15 cellular contexts compared by ENCODE assay signal in genomic region chr3:142896201-142896755, GRCh38. TPM values are rescaled to one million over a fixed set of nuclear protein-coding genes. Genes with fewer than 3 reads are reported as not detected.
DNase-seq lines count a peak whose midpoint lies in the region; ATAC-seq and TF ChIP-seq lines count a peak whose summit lies in the region.
"Had no signal": no experiment of that assay in that cellular context is flagged by ENCODE, and none has a peak within 500 bp of the region (broad histone marks: within the 10 kb centered on the region; RNA-seq: fewer than 3 reads in every experiment).

No MANE protein-coding gene starts in this region.

- no peaks in the 10 kb centered on the region for H4K20me1 ChIP-seq in GM23338 (replicated peaks; ENCODE audit: insufficient read depth)

- no peaks in the 10 kb centered on the region for H3K9me2 ChIP-seq in GM23338 (ENCODE audit: insufficient read depth)

- 86% methylated on average over 9 of the region's 9 CpGs for WGBS in prostate gland

- no peak overlapping the region for H3K4me3 ChIP-seq in GM23338
- no peak overlapping the region for H3K4me3 ChIP-seq in fibroblast of mammary gland (ENCODE audit: control insufficient read depth, low read depth, low read length)
- H3K4me3 ChIP-seq in prostate gland, result no peak overlapping the region
- H3K4me3 ChIP-seq: hepatocyte, Peyer's patch had no signal

- no peaks in the 10 kb centered on the region for H3F3A ChIP-seq in GM23338 (replicated peaks; ENCODE audit: low read depth)

- peak overlapping the region; percentile 63; the same call in 1 of the 2 replicates for H2AFZ ChIP-seq in GM23338
- H2AFZ ChIP-seq: hepatocyte, parathyroid adenoma had no signal

- H3K36me3 Mint-ChIP-seq in GM23338 (ENCODE audit: low read depth), result no peaks in the 10 kb centered on the region
- H3K36me3 Mint-ChIP-seq: activated naive CD8-positive, alpha-beta T cell treated with anti-CD3 and anti-CD28 coated beads for 36 hours had no signal

- no peaks in the 10 kb centered on the region for H3K79me2 ChIP-seq in GM23338 (replicated peaks; ENCODE audit: insufficient read depth)
- H3K79me2 ChIP-seq: hepatocyte, parathyroid adenoma had no signal

- no peak overlapping the region for H3K4me3 Mint-ChIP-seq in GM23338
- H3K4me3 Mint-ChIP-seq: activated naive CD8-positive, alpha-beta T cell treated with anti-CD3 and anti-CD28 coated beads for 36 hours; stimulated activated naive CD8-positive, alpha-beta T cell treated with anti-CD3 and anti-CD28 coated beads, Interleukin-15, Interleukin-2, amounts not matched to agents 100 ng/mL and 50 ng/mL, for 24 hours had no signal

- H3K27me3 ChIP-seq in GM23338 (ENCODE audit: insufficient read depth) (no peaks in the 10 kb centered on the region), prostate gland (replicated peaks; ENCODE audit: insufficient read depth) (no peaks in the 10 kb centered on the region)
- H3K27me3 ChIP-seq: hepatocyte, Peyer's patch had no signal

- no peaks in the 10 kb centered on the region for H3K36me3 ChIP-seq in GM23338 (ENCODE audit: insufficient read depth)
- no peaks in the 10 kb centered on the region for H3K36me3 ChIP-seq in prostate gland
- H3K36me3 ChIP-seq: Peyer's patch had no signal

- no peak for DNase-seq in GM23338 (ENCODE audit: low spot score)
- DNase-seq in RPMI7951 (ENCODE audit: low read depth), result peak; percentile 80
- peak; percentile 92 for DNase-seq in fibroblast of mammary gland (ENCODE audit: low read depth)
- DNase-seq in stromal cell of bone marrow (ENCODE audit: low read depth), result peak; percentile 76
- no peak for DNase-seq in NOMO-1 (lab: John Stamatoyannopoulos, UW; ENCODE audit: unreplicated experiment in 2 of 2)
- DNase-seq in prostate gland (ENCODE audit: low spot score), result no peak
- no peak for DNase-seq in cortex of kidney (lab: John Stamatoyannopoulos, UW)
- DNase-seq: activated naive CD8-positive, alpha-beta T cell treated with anti-CD3 and anti-CD28 coated beads for 36 hours; dermis blood vessel endothelial cell; DMS 273 treated with DMSO at 0.1 percent for 48 hours; Peyer's patch; stimulated activated CD4-positive, alpha-beta T cell treated with anti-CD3 and anti-CD28 coated beads, Interleukin-4, amount 100 ng/mL, for 4 hours had no signal

- no peaks in the 10 kb centered on the region for H3K9me3 Mint-ChIP-seq in GM23338
- H3K9me3 Mint-ChIP-seq: stimulated activated naive CD8-positive, alpha-beta T cell treated with anti-CD3 and anti-CD28 coated beads, Interleukin-15, Interleukin-2, amounts not matched to agents 100 ng/mL and 50 ng/mL, for 24 hours had no signal

- ATAC-seq in GM23338, result no peak

- no peaks in the 10 kb centered on the region for H3K9me3 ChIP-seq in prostate gland
- H3K9me3 ChIP-seq: Peyer's patch had no signal

- intact Hi-C loops in prostate gland (cut with DNase I), result no loop called here

- H3K4me2 ChIP-seq in GM23338, result no peak overlapping the region
- H3K4me2 ChIP-seq: hepatocyte had no signal

- peaks cover 1% of the 10 kb centered on the region for H3K27me3 Mint-ChIP-seq in GM23338 (ENCODE audit: insufficient read depth, low read depth, poor library complexity)

- H3K4me1 ChIP-seq in GM23338 (ENCODE audit: insufficient read depth) (no peaks in the 10 kb centered on the region), prostate gland (replicated peaks) (no peaks in the 10 kb centered on the region)
- H3K4me1 ChIP-seq: parathyroid adenoma, Peyer's patch had no signal

- no peak for TF ChIP-seq POLR2A in prostate gland (IDR thresholded peaks at IDR 0.05)

- H3K4me1 Mint-ChIP-seq in GM23338, result no peaks in the 10 kb centered on the region; the same call in 2 of the 3 replicates
- H3K4me1 Mint-ChIP-seq: activated naive CD8-positive, alpha-beta T cell treated with anti-CD3 and anti-CD28 coated beads for 36 hours had no signal

- TF ChIP-seq CTCF in GM23338 (conservative IDR thresholded peaks at IDR 0.05; ENCODE audit: low read depth in 2 of 2), result no peak
- no peak for TF ChIP-seq CTCF in fibroblast of mammary gland (conservative IDR thresholded peaks at IDR 0.05; ENCODE audit: control insufficient read depth, insufficient read depth, low read depth, low read length)
- no peak for TF ChIP-seq CTCF in prostate gland (IDR thresholded peaks at IDR 0.05)

- H3K27ac ChIP-seq in GM23338 (ENCODE audit: low read depth) (no peak overlapping the region), prostate gland (no peak overlapping the region)
- H3K27ac ChIP-seq: hepatocyte, parathyroid adenoma, Peyer's patch had no signal

- no peak overlapping the region for H3K27ac Mint-ChIP-seq in GM23338
- H3K27ac Mint-ChIP-seq: activated naive CD8-positive, alpha-beta T cell treated with anti-CD3 and anti-CD28 coated beads for 36 hours; stimulated activated naive CD8-positive, alpha-beta T cell treated with anti-CD3 and anti-CD28 coated beads, Interleukin-15, Interleukin-2, amounts not matched to agents 100 ng/mL and 50 ng/mL, for 24 hours had no signal

TF ChIP-seq in GM23338, 12 proteins besides CTCF, POLR2A, EP300 and RAD21 (continues in another document):
- no peak for TF ChIP-seq NANOG (IDR thresholded peaks at IDR 0.05; ENCODE audit: borderline replicate concordance)
- TF ChIP-seq REST (IDR thresholded peaks at IDR 0.05; ENCODE audit: unreplicated experiment), result no peak
- no peak for TF ChIP-seq CREB1 (CRISPR knock-in tag; IDR thresholded peaks at IDR 0.05; ENCODE audit: low read depth)

RNA-seq across cellular contexts. Expression of gene PCOLCE2, which starts 7.4 kb away (rescaled TPM):
- total RNA-seq in GM23338 (2014; rRNA removed; shearing (Covaris generic)), result 17.7 and 18.6 TPM in 2 replicates
- 17.4 and 22.6 TPM in 2 replicates for polyA plus RNA-seq in GM23338 (2016; fragmentation: Nextera tagmentation; extraction: Ambion mirVana)
- total RNA-seq in RPMI7951 (2014; rRNA removed; shearing (Covaris generic)), result 2.1 and 2.8 TPM in 2 replicates
- total RNA-seq in prostate gland, result 10 to 100 TPM; 11.0 to 14.2 TPM

Comparison
In these comparisons a context has a peak if more than half of its experiments do, and no peak if none do; other contexts are left out.
1. DNase-seq: peak in RPMI7951 (single experiment), fibroblast of mammary gland (single experiment) and stromal cell of bone marrow (single experiment); none in GM23338 (single experiment), NOMO-1 (0 of 2), prostate gland (single experiment) and cortex of kidney (single experiment).